In genomic region chr20:60210779-60211617, GRCh38 we compare ENCODE assay signal across 8 cellular contexts.
A peak's percentile ranks its signal among the peaks of the same experiment; 100 is the strongest.
DNase-seq lines count a peak whose midpoint lies in the region; ATAC-seq and TF ChIP-seq lines count a peak whose summit lies in the region.

No MANE protein-coding gene starts in this region.

- peaks cover 22% of the 10 kb centered on the region for H3K79me2 ChIP-seq in Loucy (ENCODE audit: insufficient read depth, low read length)

- H3K9me3 ChIP-seq in Loucy (ENCODE audit: insufficient read depth, low read depth, low read length), result no peaks in the 10 kb centered on the region

- peaks cover 7% of the 10 kb centered on the region for H3F3A ChIP-seq in Loucy (ENCODE audit: low read depth)

- H3K9ac ChIP-seq in Loucy (ENCODE audit: low read depth, low read length, poor library complexity, severe bottlenecking), result peak overlapping the region; percentile 46

- H4K20me1 ChIP-seq in Loucy (ENCODE audit: insufficient read depth, low read length, poor library complexity, severe bottlenecking), result no peaks in the 10 kb centered on the region

- in situ Hi-C loops in astrocyte of the spinal cord (cut with HindIII; ENCODE audit: low sequenced_read_pairs), result no loop called here

- peak; percentile 69 for DNase-seq in AG08396 (ENCODE audit: low spot score)
- DNase-seq in T-helper 2 cell, result peak in 4 of 5 experiments; percentile 23 to 69 (median 44)
- peak; percentile 63 for DNase-seq in astrocyte of the spinal cord (ENCODE audit: low read depth, low spot score)
- peak in 46 of 51 donors; percentile 7 to 82 (median 40) for DNase-seq in hypothalamus (lab: John Stamatoyannopoulos, UW)
- DNase-seq in smooth muscle cell of the brain vasculature (ENCODE audit: low read depth, low spot score), result peak; percentile 32
- DNase-seq in NK-92 (lab: John Stamatoyannopoulos, UW; ENCODE audit: unreplicated experiment), result no peak

- H3K9me2 ChIP-seq in Loucy (replicated peaks; ENCODE audit: low read depth, low read length), result no peaks in the 10 kb centered on the region

- H3K4me3 ChIP-seq in Loucy (ENCODE audit: low read length, poor library complexity, severe bottlenecking) (no peak overlapping the region), astrocyte of the spinal cord (ENCODE audit: low read depth, low read length) (no peak overlapping the region)

- peak; percentile 58 for ATAC-seq in GM18502 (IDR thresholded peaks at IDR 0.05; ENCODE audit: poor library complexity, unreplicated experiment)

- H3K4me2 ChIP-seq in Loucy (ENCODE audit: low read depth, low read length, poor library complexity, severe bottlenecking), result peak overlapping the region; percentile 40

- H3K27me3 ChIP-seq in Loucy (ENCODE audit: insufficient read depth, low read length, poor library complexity, severe bottlenecking), result no peaks in the 10 kb centered on the region

- 0 out of 2 replicates have a peak overlapping the region, but pooled peaks have one; percentile 7 for H2AFZ ChIP-seq in Loucy (ENCODE audit: low read length)

- no peaks in the 10 kb centered on the region for H3K36me3 ChIP-seq in Loucy (ENCODE audit: insufficient read depth, low read length)

- peaks cover 87% of the 10 kb centered on the region for H3K4me1 ChIP-seq in Loucy (ENCODE audit: insufficient read depth, low read length, poor library complexity, severe bottlenecking)

- TF ChIP-seq CTCF in Loucy (conservative IDR thresholded peaks at IDR 0.05; ENCODE audit: low read length) (peak; percentile 89), astrocyte of the spinal cord (IDR thresholded peaks at IDR 0.05; ENCODE audit: low read depth, low read length) (peak; percentile 91)
